2 cellular contexts compared by ENCODE assay signal in genomic region chr3:194879126-194879887, GRCh38.
TF ChIP-seq lines count a peak whose summit lies in the region.

No MANE protein-coding gene starts in this region.

TF ChIP-seq in HepG2, 621 proteins besides CTCF, POLR2A, EP300 and RAD21:
- TF ChIP-seq TOE1 (CRISPR knock-in tag; IDR thresholded peaks at IDR 0.05) (no peak), TCF7L2 (IDR thresholded peaks at IDR 0.05; ENCODE audit: low read depth, low read length) (no peak), ARHGAP35 (CRISPR knock-in tag; IDR thresholded peaks at IDR 0.05; ENCODE audit: borderline replicate concordance) (no peak), MZF1 (CRISPR knock-in tag; IDR thresholded peaks at IDR 0.05; ENCODE audit: borderline replicate concordance) (no peak), ZNF124 (CRISPR knock-in tag; IDR thresholded peaks at IDR 0.05) (no peak), HOXA9 (CRISPR knock-in tag; IDR thresholded peaks at IDR 0.05; ENCODE audit: borderline replicate concordance) (no peak), ZNF577 (CRISPR knock-in tag; IDR thresholded peaks at IDR 0.05; ENCODE audit: borderline replicate concordance, low read depth) (no peak), MLXIP (CRISPR knock-in tag; IDR thresholded peaks at IDR 0.05; ENCODE audit: borderline replicate concordance) (no peak), TBX2 (CRISPR knock-in tag; IDR thresholded peaks at IDR 0.05; ENCODE audit: borderline replicate concordance) (no peak), RXRB (CRISPR knock-in tag; IDR thresholded peaks at IDR 0.05; ENCODE audit: borderline replicate concordance) (no peak), TBP (CRISPR knock-in tag; IDR thresholded peaks at IDR 0.05) (no peak), ZNF296 (CRISPR knock-in tag; conservative IDR thresholded peaks at IDR 0.05) (no peak), FOSL2 (CRISPR knock-in tag; IDR thresholded peaks at IDR 0.05) (no peak), ZNF598 (CRISPR knock-in tag; IDR thresholded peaks at IDR 0.05; ENCODE audit: borderline replicate concordance) (no peak), ZNF777 (CRISPR knock-in tag; IDR thresholded peaks at IDR 0.05) (no peak), KLF13 (CRISPR knock-in tag; IDR thresholded peaks at IDR 0.05) (no peak), PREB (CRISPR knock-in tag; IDR thresholded peaks at IDR 0.05) (no peak)
- TF ChIP-seq, protein P1, sequence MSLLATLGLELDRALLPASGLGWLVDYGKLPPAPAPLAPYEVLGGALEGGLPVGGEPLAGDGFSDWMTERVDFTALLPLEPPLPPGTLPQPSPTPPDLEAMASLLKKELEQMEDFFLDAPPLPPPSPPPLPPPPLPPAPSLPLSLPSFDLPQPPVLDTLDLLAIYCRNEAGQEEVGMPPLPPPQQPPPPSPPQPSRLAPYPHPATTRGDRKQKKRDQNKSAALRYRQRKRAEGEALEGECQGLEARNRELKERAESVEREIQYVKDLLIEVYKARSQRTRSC (CRISPR knock-in tag; IDR thresholded peaks at IDR 0.05; ENCODE audit: low read depth) = no peak
- TF ChIP-seq, protein P2, sequence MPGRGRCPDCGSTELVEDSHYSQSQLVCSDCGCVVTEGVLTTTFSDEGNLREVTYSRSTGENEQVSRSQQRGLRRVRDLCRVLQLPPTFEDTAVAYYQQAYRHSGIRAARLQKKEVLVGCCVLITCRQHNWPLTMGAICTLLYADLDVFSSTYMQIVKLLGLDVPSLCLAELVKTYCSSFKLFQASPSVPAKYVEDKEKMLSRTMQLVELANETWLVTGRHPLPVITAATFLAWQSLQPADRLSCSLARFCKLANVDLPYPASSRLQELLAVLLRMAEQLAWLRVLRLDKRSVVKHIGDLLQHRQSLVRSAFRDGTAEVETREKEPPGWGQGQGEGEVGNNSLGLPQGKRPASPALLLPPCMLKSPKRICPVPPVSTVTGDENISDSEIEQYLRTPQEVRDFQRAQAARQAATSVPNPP (CRISPR knock-in tag; IDR thresholded peaks at IDR 0.05) = no peak
- TF ChIP-seq, protein P3, sequence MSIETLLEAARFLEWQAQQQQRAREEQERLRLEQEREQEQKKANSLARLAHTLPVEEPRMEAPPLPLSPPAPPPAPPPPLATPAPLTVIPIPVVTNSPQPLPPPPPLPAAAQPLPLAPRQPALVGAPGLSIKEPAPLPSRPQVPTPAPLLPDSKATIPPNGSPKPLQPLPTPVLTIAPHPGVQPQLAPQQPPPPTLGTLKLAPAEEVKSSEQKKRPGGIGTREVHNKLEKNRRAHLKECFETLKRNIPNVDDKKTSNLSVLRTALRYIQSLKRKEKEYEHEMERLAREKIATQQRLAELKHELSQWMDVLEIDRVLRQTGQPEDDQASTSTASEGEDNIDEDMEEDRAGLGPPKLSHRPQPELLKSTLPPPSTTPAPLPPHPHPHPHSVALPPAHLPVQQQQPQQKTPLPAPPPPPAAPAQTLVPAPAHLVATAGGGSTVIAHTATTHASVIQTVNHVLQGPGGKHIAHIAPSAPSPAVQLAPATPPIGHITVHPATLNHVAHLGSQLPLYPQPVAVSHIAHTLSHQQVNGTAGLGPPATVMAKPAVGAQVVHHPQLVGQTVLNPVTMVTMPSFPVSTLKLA (IDR thresholded peaks at IDR 0.05) = no peak

TF ChIP-seq in endothelial cell of umbilical vein, 7 proteins besides CTCF, POLR2A, EP300 and RAD21:
- TF ChIP-seq GATA2 (IDR thresholded peaks at IDR 0.05; ENCODE audit: insufficient read depth, insufficient read length, low read depth, low read length) (no peak), MYC (IDR thresholded peaks at IDR 0.05; ENCODE audit: low read depth, low read length) (no peak), EZH2 (IDR thresholded peaks at IDR 0.05; ENCODE audit: borderline replicate concordance, low read depth, low read length, severe bottlenecking) (no peak), POLR2AphosphoS5 (IDR thresholded peaks at IDR 0.05; ENCODE audit: insufficient read depth, low read depth, low read length) (no peak)
- TF ChIP-seq, protein P4, sequence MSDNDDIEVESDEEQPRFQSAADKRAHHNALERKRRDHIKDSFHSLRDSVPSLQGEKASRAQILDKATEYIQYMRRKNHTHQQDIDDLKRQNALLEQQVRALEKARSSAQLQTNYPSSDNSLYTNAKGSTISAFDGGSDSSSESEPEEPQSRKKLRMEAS (IDR thresholded peaks at IDR 0.05; ENCODE audit: insufficient read depth, insufficient read length) = no peak
